33 cellular contexts compared by ENCODE assay signal in the genomic region with DNA sequence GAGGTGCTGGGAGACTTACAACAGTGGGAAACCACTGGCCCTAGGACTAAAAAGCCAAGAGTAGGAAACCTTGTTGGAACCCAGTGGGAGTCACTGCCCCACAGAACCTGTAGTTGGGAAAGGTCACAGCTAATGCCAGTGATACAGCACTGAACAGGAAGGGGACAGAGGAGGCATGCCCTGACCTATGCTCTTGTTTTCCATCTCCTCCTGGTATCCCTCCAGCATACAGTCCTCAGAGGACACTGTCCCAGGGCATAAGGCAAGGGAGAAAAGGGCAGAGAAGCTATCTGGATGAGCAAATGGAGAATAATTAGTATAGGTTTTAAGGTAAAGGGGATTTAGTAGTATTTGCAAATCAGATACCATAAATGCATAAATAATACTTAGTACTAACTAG.
"Had no signal": no experiment of that assay in that cellular context is flagged by ENCODE, and none has a peak within 500 bp of the region (broad histone marks: within the 10 kb centered on the region; RNA-seq: fewer than 3 reads in every experiment).

No MANE protein-coding gene starts in this region.

- H3K27ac ChIP-seq: adrenal gland, body of pancreas, brain microvascular endothelial cell, breast epithelium, VCaP had no signal

- H3K27me3 ChIP-seq: adrenal gland, body of pancreas, brain microvascular endothelial cell, breast epithelium had no signal

- FAIRE-seq: astrocyte, TTC549 had no signal

- H3K36me3 ChIP-seq: adrenal gland, brain microvascular endothelial cell, breast epithelium had no signal

- H3K4me1 ChIP-seq: breast epithelium had no signal

- H3K9me3 ChIP-seq: adrenal gland, body of pancreas, breast epithelium had no signal

- ATAC-seq: activated CD8-positive, alpha-beta T cell treated with anti-CD3 and anti-CD28 coated beads for 36 hours; activated naive CD4-positive, alpha-beta T cell treated with anti-CD3 and anti-CD28 coated beads, Interleukin-2, amount 50 U/mL, for 72 hours; activated T-cell treated with anti-CD3 and anti-CD28 coated beads, Interleukin-2, amount 50 U/mL, for 4 hours; activated T-cell treated with anti-CD3 and anti-CD28 coated beads, Interleukin-2, amount 50 U/mL, for 72 hours; activated T-helper 17 cell treated with anti-CD3 and anti-CD28 coated beads, Interleukin-2, amount 50 U/mL, for 72 hours; body of pancreas; T-cell had no signal

- H3K4me3 ChIP-seq: adrenal gland, body of pancreas, breast epithelium had no signal

- DNase-seq: activated B cell treated with CpG ODN at 0.5 μM for 24 hours; activated CD4-positive, alpha-beta memory T cell treated with anti-CD3 and anti-CD28 coated beads for 36 hours; activated CD4-positive, alpha-beta T cell treated with anti-CD3 and anti-CD28 coated beads for 4 hours; activated CD4-positive, alpha-beta T cell treated with anti-CD3 and anti-CD28 coated beads, Interleukin-2, amount 10 ng/mL, durations not matched to agents 24 days and 14 days; activated CD4-positive, alpha-beta T cell treated with anti-CD3 and anti-CD28 coated beads, Interleukin-2, amount 50 U/mL, for 1 hour; activated CD4-positive, alpha-beta T cell treated with anti-CD3 and anti-CD28 coated beads, Interleukin-2, amount 50 U/mL, for 4 hours; activated CD4-positive, CD25-positive, alpha-beta regulatory T cell treated with anti-CD3 and anti-CD28 coated beads, Interleukin-2, amount 50 U/mL, for 72 hours; activated CD8-positive, alpha-beta memory T cell treated with anti-CD3 and anti-CD28 coated beads, Interleukin-2, amount 50 U/mL, for 4 hours; activated CD8-positive, alpha-beta T cell treated with anti-CD3 and anti-CD28 coated beads for 36 hours; activated effector memory CD4-positive, alpha-beta T cell treated with anti-CD3 and anti-CD28 coated beads, Interleukin-2, amount 50 U/mL, for 16 hours; activated gamma-delta T cell treated with Interleukin-2 at 50 U/mL for 16 hours; activated naive CD4-positive, alpha-beta T cell; activated naive CD4-positive, alpha-beta T cell treated with anti-CD3 and anti-CD28 coated beads for 36 hours; activated naive CD4-positive, alpha-beta T cell treated with anti-CD3 and anti-CD28 coated beads, Interleukin-2, amount 50 U/mL, for 16 hours; activated naive CD8-positive, alpha-beta T cell treated with anti-CD3 and anti-CD28 coated beads for 36 hours; activated T-cell treated with anti-CD3 and anti-CD28 coated beads for 4 hours; activated T-cell treated with anti-CD3 and anti-CD28 coated beads, Interleukin-2, amount 50 U/mL, for 1 hour; activated T-cell treated with anti-CD3 and anti-CD28 coated beads, Interleukin-2, amount 50 U/mL, for 4 hours; activated T-cell treated with anti-CD3 and anti-CD28 coated beads, Interleukin-2, amount 50 U/mL, for 72 hours; adrenal gland; aorta; body of pancreas; central memory CD4-positive, alpha-beta T cell; T-cell; T-helper 2 cell; T-helper 9 cell had no signal
